Comparison of ENCODE assay signal across 1 cellular context in the genomic region with DNA sequence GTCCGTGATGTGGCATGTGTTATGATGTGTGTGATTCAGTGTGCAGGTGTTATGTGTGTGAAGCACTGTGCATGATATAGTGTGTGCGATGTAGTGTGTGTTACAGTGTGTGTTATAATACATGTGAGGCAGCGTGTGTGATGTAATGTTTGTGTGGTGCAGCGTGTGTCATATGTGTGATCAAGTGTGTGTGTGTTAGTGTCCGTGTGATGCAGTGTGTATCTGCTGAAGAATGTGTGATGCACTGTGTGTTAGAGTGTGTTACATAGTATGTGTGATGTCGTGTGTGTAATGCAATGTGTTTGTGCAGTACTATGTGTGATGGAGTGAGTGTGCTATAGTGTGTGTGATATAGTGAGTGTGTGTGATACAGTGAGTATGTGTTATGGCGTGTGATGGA.
TF ChIP-seq lines count a peak whose summit lies in the region.

No MANE protein-coding gene starts in this region.

TF ChIP-seq in IMR-90, 13 proteins besides CTCF, POLR2A, EP300 and RAD21:
- TF ChIP-seq, protein P1, sequence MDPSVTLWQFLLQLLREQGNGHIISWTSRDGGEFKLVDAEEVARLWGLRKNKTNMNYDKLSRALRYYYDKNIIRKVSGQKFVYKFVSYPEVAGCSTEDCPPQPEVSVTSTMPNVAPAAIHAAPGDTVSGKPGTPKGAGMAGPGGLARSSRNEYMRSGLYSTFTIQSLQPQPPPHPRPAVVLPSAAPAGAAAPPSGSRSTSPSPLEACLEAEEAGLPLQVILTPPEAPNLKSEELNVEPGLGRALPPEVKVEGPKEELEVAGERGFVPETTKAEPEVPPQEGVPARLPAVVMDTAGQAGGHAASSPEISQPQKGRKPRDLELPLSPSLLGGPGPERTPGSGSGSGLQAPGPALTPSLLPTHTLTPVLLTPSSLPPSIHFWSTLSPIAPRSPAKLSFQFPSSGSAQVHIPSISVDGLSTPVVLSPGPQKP (IDR thresholded peaks at IDR 0.05; ENCODE audit: borderline replicate concordance, low read depth, low read length) = no peak
- TF ChIP-seq CHD1 (IDR thresholded peaks at IDR 0.05; ENCODE audit: low read depth, low read length) (no peak), SMC3 (IDR thresholded peaks at IDR 0.05; ENCODE audit: low read depth, low read length) (no peak), FOS (IDR thresholded peaks at IDR 0.05; ENCODE audit: low read depth, low read length) (no peak), MAZ (IDR thresholded peaks at IDR 0.05; ENCODE audit: borderline replicate concordance, low read depth, low read length) (no peak), MAFK (IDR thresholded peaks at IDR 0.05; ENCODE audit: low read depth, low read length) (no peak), MXI1 (IDR thresholded peaks at IDR 0.05; ENCODE audit: borderline replicate concordance, low read depth, low read length) (no peak), RCOR1 (IDR thresholded peaks at IDR 0.05; ENCODE audit: insufficient replicate concordance, low read length) (no peak), BHLHE40 (IDR thresholded peaks at IDR 0.05; ENCODE audit: low read depth, low read length) (no peak), RFX5 (IDR thresholded peaks at IDR 0.05; ENCODE audit: low read depth, low read length) (no peak), NFE2L2 (IDR thresholded peaks at IDR 0.05; ENCODE audit: low read depth, low read length) (no peak), CEBPB (IDR thresholded peaks at IDR 0.05; ENCODE audit: low read depth, low read length) (no peak)
- TF ChIP-seq, protein P2, sequence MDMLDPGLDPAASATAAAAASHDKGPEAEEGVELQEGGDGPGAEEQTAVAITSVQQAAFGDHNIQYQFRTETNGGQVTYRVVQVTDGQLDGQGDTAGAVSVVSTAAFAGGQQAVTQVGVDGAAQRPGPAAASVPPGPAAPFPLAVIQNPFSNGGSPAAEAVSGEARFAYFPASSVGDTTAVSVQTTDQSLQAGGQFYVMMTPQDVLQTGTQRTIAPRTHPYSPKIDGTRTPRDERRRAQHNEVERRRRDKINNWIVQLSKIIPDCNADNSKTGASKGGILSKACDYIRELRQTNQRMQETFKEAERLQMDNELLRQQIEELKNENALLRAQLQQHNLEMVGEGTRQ (IDR thresholded peaks at IDR 0.05; ENCODE audit: low read depth, low read length) = no peak
